ENCODE assay signal across 21 cellular contexts in the genomic region with DNA sequence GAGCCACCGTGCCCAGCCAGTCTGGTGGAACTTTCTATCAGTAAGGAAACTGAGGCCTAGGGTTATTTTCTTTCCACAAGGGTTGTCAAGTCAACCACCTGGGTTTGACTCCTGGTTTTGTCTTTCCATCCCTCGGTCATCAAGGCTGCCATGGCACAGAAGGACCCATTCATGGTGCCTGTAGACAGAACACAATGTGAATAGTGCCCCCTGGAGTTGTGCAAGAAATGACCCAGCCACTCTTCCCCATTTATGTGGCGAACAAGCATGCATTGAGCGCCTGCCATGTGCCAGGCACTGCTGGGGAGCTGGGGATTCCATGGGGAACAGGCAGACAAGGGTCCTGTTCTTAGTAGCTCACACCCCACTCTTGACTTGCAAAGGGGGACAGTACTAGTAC. TPM values are rescaled to one million over a fixed set of nuclear protein-coding genes. Genes with fewer than 3 reads are reported as not detected.
DNase-seq lines count a peak whose midpoint lies in the region; ATAC-seq and TF ChIP-seq lines count a peak whose summit lies in the region.
"Had no signal": no experiment of that assay in that cellular context is flagged by ENCODE, and none has a peak within 500 bp of the region (broad histone marks: within the 10 kb centered on the region; RNA-seq: fewer than 3 reads in every experiment).

No MANE protein-coding gene starts in this region.

- intact Hi-C loops in adrenal gland (cut with DNase I): no loop called here

- H3K9me3 Mint-ChIP-seq in GM23338: no peaks in the 10 kb centered on the region
- no peaks in the 10 kb centered on the region for H3K9me3 Mint-ChIP-seq in activated T-helper 17 cell treated with anti-CD3 and anti-CD28 coated beads, Interleukin-2, amount 50 U/mL, for 72 hours
- H3K9me3 Mint-ChIP-seq in stimulated activated effector memory CD8-positive, alpha-beta T cell treated with anti-CD3 and anti-CD28 coated beads, Interleukin-12 subunit alpha, Interleukin-12 subunit beta, amount 100 ng/mL, for 72 hours: no peaks in the 10 kb centered on the region
- H3K9me3 Mint-ChIP-seq: activated B cell treated with CpG ODN at 0.5 μM for 24 hours, naive B cell had no signal

- in situ Hi-C loops in GM13976 (cut with MboI; ENCODE audit: low sequenced_read_pairs, unreplicated experiment): no loop called here

- H3K27me3 ChIP-seq in BE2C (no peaks in the 10 kb centered on the region), GM23338 (ENCODE audit: insufficient read depth) (no peaks in the 10 kb centered on the region), neural cell (ENCODE audit: insufficient read depth, low read depth, low read length) (no peaks in the 10 kb centered on the region), adrenal gland (no peaks in the 10 kb centered on the region), MM.1S (replicated peaks; ENCODE audit: insufficient read depth, low read length) (no peaks in the 10 kb centered on the region)
- H3K27me3 ChIP-seq: colonic mucosa, stomach, uterus had no signal

- TF ChIP-seq CTCF in BE2C (IDR thresholded peaks at IDR 0.05; ENCODE audit: low read depth, low read length): peak; percentile 30
- peak; percentile 33 to 49 for TF ChIP-seq CTCF in GM23338 (conservative IDR thresholded peaks at IDR 0.05; ENCODE audit: low read depth in 2 of 2)
- TF ChIP-seq CTCF in neural cell (IDR thresholded peaks at IDR 0.05; ENCODE audit: poor library complexity, severe bottlenecking): no peak
- no peak for TF ChIP-seq CTCF in adrenal gland (IDR thresholded peaks at IDR 0.05)
- no peak for TF ChIP-seq CTCF in GM13976 (IDR thresholded peaks at IDR 0.05; ENCODE audit: borderline replicate concordance, control extremely low read depth, extremely low read depth, insufficient read depth, missing control alignments)
- no peak for TF ChIP-seq CTCF in MM.1S (IDR thresholded peaks at IDR 0.05; ENCODE audit: low read length)

- H3K27me3 Mint-ChIP-seq in GM23338 (ENCODE audit: insufficient read depth, low read depth, poor library complexity): peaks cover 15% of the 10 kb centered on the region
- no peaks in the 10 kb centered on the region for H3K27me3 Mint-ChIP-seq in activated T-helper 17 cell treated with anti-CD3 and anti-CD28 coated beads, Interleukin-2, amount 50 U/mL, for 72 hours
- H3K27me3 Mint-ChIP-seq: activated B cell treated with CpG ODN at 0.5 μM for 24 hours, naive B cell had no signal

- TF ChIP-seq POLR2A in adrenal gland (IDR thresholded peaks at IDR 0.05): no peak

- peaks cover 23% of the 10 kb centered on the region for H3K36me3 ChIP-seq in BE2C
- no peaks in the 10 kb centered on the region; the same call in 1 of the 2 replicates for H3K36me3 ChIP-seq in GM23338 (ENCODE audit: insufficient read depth)
- H3K36me3 ChIP-seq in neural cell (ENCODE audit: insufficient read depth, low read length): no peaks in the 10 kb centered on the region
- H3K36me3 ChIP-seq in adrenal gland (replicated peaks in 1 of 2): no peaks in the 10 kb centered on the region
- no peaks in the 10 kb centered on the region for H3K36me3 ChIP-seq in MM.1S (replicated peaks; ENCODE audit: insufficient read depth, low read length)
- H3K36me3 ChIP-seq: colonic mucosa, left ventricle myocardium inferior, stomach, uterus had no signal

- no peak overlapping the region for H3K4me3 Mint-ChIP-seq in GM23338
- H3K4me3 Mint-ChIP-seq in activated T-helper 17 cell treated with anti-CD3 and anti-CD28 coated beads, Interleukin-2, amount 50 U/mL, for 72 hours: peak overlapping the region; percentile 91
- H3K4me3 Mint-ChIP-seq in stimulated activated effector memory CD8-positive, alpha-beta T cell treated with anti-CD3 and anti-CD28 coated beads, Interleukin-12 subunit alpha, Interleukin-12 subunit beta, amount 100 ng/mL, for 72 hours: no peak overlapping the region
- H3K4me3 Mint-ChIP-seq: activated B cell treated with CpG ODN at 0.5 μM for 24 hours had no signal

- H4K20me1 ChIP-seq in GM23338 (replicated peaks; ENCODE audit: insufficient read depth): peaks cover 55% of the 10 kb centered on the region
- H4K20me1 ChIP-seq in neural cell (ENCODE audit: insufficient read depth): peaks cover 34% of the 10 kb centered on the region
- H4K20me1 ChIP-seq in MM.1S (ENCODE audit: insufficient read depth, low read length): peaks cover 13% of the 10 kb centered on the region; the same call in 1 of the 2 replicates

- no peak overlapping the region; the same call in 1 of the 2 replicates for H3K27ac Mint-ChIP-seq in GM23338
- no peak overlapping the region for H3K27ac Mint-ChIP-seq in activated T-helper 17 cell treated with anti-CD3 and anti-CD28 coated beads, Interleukin-2, amount 50 U/mL, for 72 hours
- H3K27ac Mint-ChIP-seq in stimulated activated effector memory CD8-positive, alpha-beta T cell treated with anti-CD3 and anti-CD28 coated beads, Interleukin-12 subunit alpha, Interleukin-12 subunit beta, amount 100 ng/mL, for 72 hours: no peak overlapping the region
- H3K27ac Mint-ChIP-seq: activated B cell treated with CpG ODN at 0.5 μM for 24 hours had no signal

- H3K4me3 ChIP-seq in BE2C (ENCODE audit: low read depth, low read length): no peak overlapping the region
- H3K4me3 ChIP-seq in GM23338: peak overlapping the region; percentile 13; the same call in 1 of the 2 replicates
- H3K4me3 ChIP-seq in neural cell (ENCODE audit: low read length): peak overlapping the region; percentile 22
- no peak overlapping the region for H3K4me3 ChIP-seq in adrenal gland
- no peak overlapping the region for H3K4me3 ChIP-seq in MM.1S (ENCODE audit: low read length)
- H3K4me3 ChIP-seq: colonic mucosa, left ventricle myocardium inferior, stomach, uterus had no signal

- H3K79me2 ChIP-seq in GM23338 (replicated peaks; ENCODE audit: insufficient read depth) (peaks cover 86% of the 10 kb centered on the region), neural cell (replicated peaks; ENCODE audit: insufficient read depth, low read length) (peaks cover 74% of the 10 kb centered on the region), MM.1S (ENCODE audit: low read length) (peaks cover 87% of the 10 kb centered on the region)

- WGBS in adrenal gland, 4 donors: 94 to 100% (median 97%) methylated on average over 3 to 4 of the region's 4 CpGs

- H3K4me2 ChIP-seq in GM23338 (no peak overlapping the region), neural cell (ENCODE audit: low read length) (no peak overlapping the region), MM.1S (ENCODE audit: low read depth, low read length) (no peak overlapping the region)

- H3K9me2 ChIP-seq in GM23338 (ENCODE audit: insufficient read depth): no peaks in the 10 kb centered on the region
- H3K9me2 ChIP-seq in neural cell (ENCODE audit: insufficient read depth, low read length): no peaks in the 10 kb centered on the region
- no peaks in the 10 kb centered on the region for H3K9me2 ChIP-seq in MM.1S (replicated peaks; ENCODE audit: insufficient read depth, low read length)

- no peak for TF ChIP-seq RAD21 in neural cell (conservative IDR thresholded peaks at IDR 0.05)

- no peak for ATAC-seq in GM23338
- ATAC-seq in activated T-helper 17 cell treated with anti-CD3 and anti-CD28 coated beads, Interleukin-2, amount 50 U/mL, for 72 hours (replicated peaks): no peak
- ATAC-seq in stimulated activated effector memory CD8-positive, alpha-beta T cell treated with anti-CD3 and anti-CD28 coated beads, Interleukin-12 subunit alpha, Interleukin-12 subunit beta, amount 100 ng/mL, for 72 hours: no peak

- DNase-seq in BE2C: no peak
- no peak for DNase-seq in GM23338 (ENCODE audit: low spot score)
- DNase-seq in stimulated activated effector memory CD8-positive, alpha-beta T cell treated with anti-CD3 and anti-CD28 coated beads, Interleukin-12 subunit alpha, Interleukin-12 subunit beta, amount 100 ng/mL, for 72 hours (ENCODE audit: low spot score in 2 of 2): no peak
- no peak for DNase-seq in adrenal gland
- no peak for DNase-seq in GM13976 (ENCODE audit: low spot score)
- DNase-seq in MM.1S: no peak
- DNase-seq: activated B cell treated with CpG ODN at 0.5 μM for 24 hours; activated effector memory CD4-positive, alpha-beta T cell treated with Interleukin-2 at 50 U/mL for 16 hours; colonic mucosa; DMS 273 treated with DMSO at 0.1 percent for 48 hours; left ventricle myocardium inferior; naive B cell; NCI-H1105; NCI-H2171 treated with DMSO at 0.1 percent for 48 hours; NCI-H82; stimulated activated CD4-positive, alpha-beta T cell treated with anti-CD3 and anti-CD28 coated beads, Interleukin-15, amount 100 ng/mL, for 24 hours; stomach; T-helper 1 cell; uterus had no signal

- H3K9ac ChIP-seq in neural cell (ENCODE audit: low read length) (no peak overlapping the region), MM.1S (ENCODE audit: low read length) (no peak overlapping the region)

- H3K9me3 ChIP-seq in BE2C (no peaks in the 10 kb centered on the region; the same call in 1 of the 2 replicates), neural cell (ENCODE audit: low read length) (no peaks in the 10 kb centered on the region), adrenal gland (replicated peaks in 1 of 3) (no peaks in the 10 kb centered on the region), MM.1S (replicated peaks; ENCODE audit: insufficient read depth, low read length) (no peaks in the 10 kb centered on the region)
- H3K9me3 ChIP-seq: colonic mucosa, left ventricle myocardium inferior, stomach, uterus had no signal

- H2AFZ ChIP-seq in GM23338: no peak overlapping the region
- no peak overlapping the region for H2AFZ ChIP-seq in neural cell (ENCODE audit: low read depth, low read length)
- no peak overlapping the region for H2AFZ ChIP-seq in MM.1S (ENCODE audit: low read length)

- H3K4me1 ChIP-seq in BE2C (no peaks in the 10 kb centered on the region; the same call in 1 of the 2 replicates), GM23338 (ENCODE audit: insufficient read depth) (peaks cover 27% of the 10 kb centered on the region; the same call in 1 of the 2 replicates), adrenal gland (replicated peaks in 1 of 2) (peaks cover 5 to 13% of the 10 kb centered on the region in 2 donors), MM.1S (ENCODE audit: low read length) (peaks cover 16% of the 10 kb centered on the region)

- H3K36me3 Mint-ChIP-seq in GM23338 (ENCODE audit: low read depth): peaks cover 33% of the 10 kb centered on the region
- peaks cover 7% of the 10 kb centered on the region for H3K36me3 Mint-ChIP-seq in activated T-helper 17 cell treated with anti-CD3 and anti-CD28 coated beads, Interleukin-2, amount 50 U/mL, for 72 hours (ENCODE audit: low read depth)
- H3K36me3 Mint-ChIP-seq in stimulated activated effector memory CD8-positive, alpha-beta T cell treated with anti-CD3 and anti-CD28 coated beads, Interleukin-12 subunit alpha, Interleukin-12 subunit beta, amount 100 ng/mL, for 72 hours: peaks cover 28% of the 10 kb centered on the region
- H3K36me3 Mint-ChIP-seq: naive B cell had no signal

- no peak for TF ChIP-seq EP300 in neural cell (conservative IDR thresholded peaks at IDR 0.05; ENCODE audit: poor library complexity, severe bottlenecking)

- 0 out of 2 replicates have a peak, but pooled peaks cover 9% of the 10 kb centered on the region for H3F3A ChIP-seq in GM23338 (replicated peaks; ENCODE audit: low read depth)
- H3F3A ChIP-seq in neural cell (ENCODE audit: insufficient read depth, low read length, poor library complexity, severe bottlenecking): no peaks in the 10 kb centered on the region
- H3F3A ChIP-seq in MM.1S (ENCODE audit: insufficient read depth, low read length): peaks cover 24% of the 10 kb centered on the region

- H3K27ac ChIP-seq in GM23338 (ENCODE audit: low read depth) (0 out of 2 replicates have a peak overlapping the region, but pooled peaks have one; percentile 36), neural cell (ENCODE audit: low read length) (no peak overlapping the region), adrenal gland (no peak overlapping the region), MM.1S (ENCODE audit: low read length) (no peak overlapping the region)
- H3K27ac ChIP-seq: colonic mucosa, left ventricle myocardium inferior, stomach, uterus had no signal

- H3K4me1 Mint-ChIP-seq in GM23338: peaks cover 47% of the 10 kb centered on the region
- H3K4me1 Mint-ChIP-seq in activated T-helper 17 cell treated with anti-CD3 and anti-CD28 coated beads, Interleukin-2, amount 50 U/mL, for 72 hours: peaks cover 31% of the 10 kb centered on the region
- peaks cover 59% of the 10 kb centered on the region for H3K4me1 Mint-ChIP-seq in stimulated activated effector memory CD8-positive, alpha-beta T cell treated with anti-CD3 and anti-CD28 coated beads, Interleukin-12 subunit alpha, Interleukin-12 subunit beta, amount 100 ng/mL, for 72 hours

RNA-seq across cellular contexts. Expression of a gene that starts 4.1 kb away (rescaled TPM):
- 264 TPM for polyA plus RNA-seq in BE2C (2012; ENCODE audit: insufficient read depth, insufficient read length, low read depth)
- 252 and 336 TPM in 2 replicates for total RNA-seq in GM23338 (2014; rRNA removed; shearing (Covaris generic))
- polyA plus RNA-seq in GM23338 (2016; fragmentation: Nextera tagmentation; extraction: Ambion mirVana): 175 and 177 TPM in 2 replicates
- total RNA-seq in activated T-helper 17 cell treated with anti-CD3 and anti-CD28 coated beads, Interleukin-2, amount 50 U/mL, for 72 hours: 100 to 1,000 TPM in 1 of 2 donors, 10 to 100 TPM in 1; 71.5 to 119 TPM
- polyA plus RNA-seq in neural cell: 97.3 and 116 TPM in 2 replicates
- polyA minus RNA-seq in neural cell: 238 and 245 TPM in 2 replicates
- 100 to 1,000 TPM in 1 of 8 donors, 10 to 100 TPM in 7; 53.5 to 114 (median 64.9) TPM for total RNA-seq in adrenal gland
- polyA plus RNA-seq in adrenal gland: 100 to 1,000 TPM in 1 of 3 donors, 10 to 100 TPM in 2; 58.8 to 124 (median 80.0) TPM

RNA-seq across cellular contexts. Expression of a gene that starts 36.3 kb away (rescaled TPM):
- 62.4 TPM for polyA plus RNA-seq in BE2C (2012; ENCODE audit: insufficient read depth, insufficient read length, low read depth)
- 56.4 and 60.7 TPM in 2 replicates for total RNA-seq in GM23338 (2014; rRNA removed; shearing (Covaris generic))
- 23.7 and 24.1 TPM in 2 replicates for polyA plus RNA-seq in GM23338 (2016; fragmentation: Nextera tagmentation; extraction: Ambion mirVana)
- total RNA-seq in activated T-helper 17 cell treated with anti-CD3 and anti-CD28 coated beads, Interleukin-2, amount 50 U/mL, for 72 hours: 10 to 100 TPM; 20.7 to 21.4 TPM
- 39.4 and 52.1 TPM in 2 replicates for polyA plus RNA-seq in neural cell
- 57.6 and 69.1 TPM in 2 replicates for polyA minus RNA-seq in neural cell
- total RNA-seq in adrenal gland: 10 to 100 TPM; 18.5 to 39.7 (median 30.9) TPM
- 10 to 100 TPM; 10.5 to 19.3 (median 11.6) TPM for polyA plus RNA-seq in adrenal gland

RNA-seq across cellular contexts. Expression of a gene that starts 36.5 kb away (rescaled TPM):
- polyA plus RNA-seq in BE2C (2012; ENCODE audit: insufficient read depth, insufficient read length, low read depth): 112 TPM
- 54.0 and 63.7 TPM in 2 replicates for total RNA-seq in GM23338 (2014; rRNA removed; shearing (Covaris generic))
- polyA plus RNA-seq in GM23338 (2016; fragmentation: Nextera tagmentation; extraction: Ambion mirVana) (36.3 and 45.3 TPM in 2 replicates), neural cell (101 and 109 TPM in 2 replicates), adrenal gland (10 to 100 TPM; 21.1 to 98.9 (median 40.4) TPM)
- total RNA-seq in activated T-helper 17 cell treated with anti-CD3 and anti-CD28 coated beads, Interleukin-2, amount 50 U/mL, for 72 hours: 10 to 100 TPM; 28.4 to 29.6 TPM
- polyA minus RNA-seq in neural cell: 39.2 and 48.0 TPM in 2 replicates
- 10 to 100 TPM; 54.5 to 99.1 (median 76.1) TPM for total RNA-seq in adrenal gland

Comparison
In these comparisons a context has a peak if more than half of its experiments do, and no peak if none do; other contexts are left out.
1. H3K4me3 ChIP-seq: peak in GM23338 (single experiment) and neural cell (single experiment); none in BE2C (single experiment), adrenal gland (0 of 4) and MM.1S (single experiment).
2. CTCF ChIP-seq: peak in BE2C (single experiment) and GM23338 (2 of 2); none in neural cell (single experiment), adrenal gland (0 of 6), GM13976 (single experiment) and MM.1S (single experiment).